26 cellular contexts compared by ENCODE assay signal in the genomic region with DNA sequence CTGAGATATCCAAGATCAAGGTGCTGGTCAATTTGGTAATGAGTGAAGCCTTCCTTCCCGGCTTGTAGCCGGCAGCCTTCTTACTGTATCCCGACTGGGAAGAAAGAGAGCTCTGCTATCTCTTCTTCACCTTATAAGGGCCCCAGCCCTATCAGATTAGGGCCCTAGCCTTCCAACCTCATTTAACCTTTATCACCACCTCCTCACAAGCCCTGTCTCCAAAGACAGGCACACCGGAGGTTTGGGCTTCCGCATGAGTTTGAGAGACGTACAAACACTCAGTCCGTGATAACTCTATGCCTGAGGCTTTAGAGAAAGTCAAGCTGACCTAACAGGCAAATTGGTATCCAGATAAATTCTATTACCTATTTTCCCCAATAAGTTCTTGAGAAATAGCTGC.
DNase-seq lines count a peak whose midpoint lies in the region; ATAC-seq and TF ChIP-seq lines count a peak whose summit lies in the region.
"Had no signal": no experiment of that assay in that cellular context is flagged by ENCODE, and none has a peak within 500 bp of the region (broad histone marks: within the 10 kb centered on the region; RNA-seq: fewer than 3 reads in every experiment).

No MANE protein-coding gene starts in this region.

- no peak for TF ChIP-seq EP300 in stomach (IDR thresholded peaks at IDR 0.05)

- H3K36me3 Mint-ChIP-seq in endodermal cell (ENCODE audit: low read depth): no peaks in the 10 kb centered on the region
- H3K36me3 Mint-ChIP-seq: CD4-positive, CD25-positive, alpha-beta regulatory T cell had no signal

- peaks cover 24% of the 10 kb centered on the region for H3K4me1 Mint-ChIP-seq in endodermal cell

- H3K4me3 Mint-ChIP-seq in endodermal cell: no peak overlapping the region
- H3K4me3 Mint-ChIP-seq: CD4-positive, CD25-positive, alpha-beta regulatory T cell; H9 had no signal

- H3K36me3 ChIP-seq in endodermal cell (ENCODE audit: control insufficient read depth, insufficient read depth, low read length): no peaks in the 10 kb centered on the region
- no peaks in the 10 kb centered on the region for H3K36me3 ChIP-seq in hepatocyte (replicated peaks; ENCODE audit: insufficient read depth, low read depth)
- H3K36me3 ChIP-seq in stomach: no peaks in the 10 kb centered on the region
- H3K36me3 ChIP-seq in A673 (ENCODE audit: insufficient read depth, low read length, poor library complexity, severe bottlenecking): no peaks in the 10 kb centered on the region
- H3K36me3 ChIP-seq: BLaER1, SJCRH30 had no signal

- POLR2A ChIA-PET in A673 (lab: Charles Lee; ENCODE audit: low non-redundant PET): no interaction called here

- H3K4me1 ChIP-seq in endodermal cell (ENCODE audit: control insufficient read depth, insufficient read depth, low read length) (peaks cover 14% of the 10 kb centered on the region), hepatocyte (ENCODE audit: insufficient read depth) (peaks cover 11% of the 10 kb centered on the region), stomach (peaks cover 6 to 19% (median 13%) of the 10 kb centered on the region in 4 donors), A673 (ENCODE audit: insufficient read depth, low read length, poor library complexity, severe bottlenecking) (no peaks in the 10 kb centered on the region)
- H3K4me1 ChIP-seq: SJCRH30 had no signal

- TF ChIP-seq CTCF in endodermal cell (conservative IDR thresholded peaks at IDR 0.05): no peak
- no peak for TF ChIP-seq CTCF in hepatocyte (IDR thresholded peaks at IDR 0.05; ENCODE audit: poor library complexity)
- TF ChIP-seq CTCF in stomach (IDR thresholded peaks at IDR 0.05): no peak
- TF ChIP-seq CTCF in A673 (conservative IDR thresholded peaks at IDR 0.05; ENCODE audit: low read depth, low read length): no peak

- no peak overlapping the region for H2AFZ ChIP-seq in hepatocyte
- H2AFZ ChIP-seq: GM23248 had no signal

- H3K27ac ChIP-seq in endodermal cell (ENCODE audit: low read depth, low read length) (no peak overlapping the region), hepatocyte (no peak overlapping the region), stomach (peak overlapping the region; percentile 3 to 69 (median 37)), A673 (ENCODE audit: low read depth, low read length, poor library complexity, severe bottlenecking) (no peak overlapping the region)
- H3K27ac ChIP-seq: BLaER1, GM23248, SJCRH30 had no signal

- H3K9me2 ChIP-seq in hepatocyte (replicated peaks; ENCODE audit: insufficient read depth): no peaks in the 10 kb centered on the region

- H3K27ac Mint-ChIP-seq in endodermal cell: peak overlapping the region; percentile 80
- H3K27ac Mint-ChIP-seq: CD4-positive, CD25-positive, alpha-beta regulatory T cell; H9 had no signal

- H3K9me3 ChIP-seq in endodermal cell (ENCODE audit: control insufficient read depth, low read length) (no peaks in the 10 kb centered on the region), hepatocyte (ENCODE audit: low read depth) (no peaks in the 10 kb centered on the region), stomach (no peaks in the 10 kb centered on the region), A673 (ENCODE audit: low read depth, low read length, poor library complexity, severe bottlenecking) (no peaks in the 10 kb centered on the region)
- H3K9me3 ChIP-seq: BLaER1, Caco-2, SJCRH30 had no signal

- H3K9ac ChIP-seq in endodermal cell (ENCODE audit: extremely low read depth, low read length, poor library complexity, severe bottlenecking): no peak overlapping the region
- H3K9ac ChIP-seq: BLaER1, GM23248 had no signal

- H3K27me3 ChIP-seq in endodermal cell (ENCODE audit: control insufficient read depth, insufficient read depth, low read length, poor library complexity, severe bottlenecking) (no peaks in the 10 kb centered on the region), hepatocyte (no peaks in the 10 kb centered on the region), stomach (no peaks in the 10 kb centered on the region), A673 (replicated peaks; ENCODE audit: insufficient read depth, low read depth, low read length, poor library complexity) (no peaks in the 10 kb centered on the region)
- H3K27me3 ChIP-seq: BLaER1, SJCRH30 had no signal

- H4K20me1 ChIP-seq in hepatocyte (ENCODE audit: insufficient read depth, poor library complexity, severe bottlenecking): no peaks in the 10 kb centered on the region
- H4K20me1 ChIP-seq: BLaER1 had no signal

- BruUV-seq in A673 (replicated peaks; lab: Mats Ljungman, UMichigan): no TSS peak

- no peak for TF ChIP-seq POLR2A in stomach (IDR thresholded peaks at IDR 0.05)

- H3K79me2 ChIP-seq in hepatocyte: peaks cover 3% of the 10 kb centered on the region

- peak; percentile 60 for DNase-seq in CMK (ENCODE audit: low read depth)
- DNase-seq in endodermal cell: peak; percentile 43
- no peak for DNase-seq in hepatocyte (ENCODE audit: low spot score)
- DNase-seq in stomach: no peak
- DNase-seq in A673 (ENCODE audit: low spot score): no peak
- DNase-seq in cortex of kidney (lab: John Stamatoyannopoulos, UW): no peak
- DNase-seq: Caco-2; CD4-positive, CD25-positive, alpha-beta regulatory T cell; GM23248; H9; Kasumi-1; MV-4-11; NCI-H1105; NCI-H146; NCI-H1930; NCI-H2107; NCI-H446 treated with DMSO at 0.1 percent for 48 hours; NCI-H526; NCI-H82; NK-92 treated with Interleukin-12 subunit alpha and Interleukin-12 subunit beta, amount 100 ng/mL, for 24 hours; PC-3; SJCRH30 had no signal

- intact Hi-C loops in stomach (cut with DNase I; ENCODE audit: low total_unique reads) (no loop called here), A673 (cut with micrococcal nuclease; ENCODE audit: unreplicated experiment) (no loop called here)

- WGBS in endodermal cell (ENCODE audit: insufficient coverage in 1 of 2, insufficient read length in 1 of 2), 2 experiments: 80 to 86% methylated on average over 6 to 7 of the region's 7 CpGs
- 40% methylated on average over 7 of the region's 7 CpGs for WGBS in hepatocyte (ENCODE audit: low lambda C conversion rate, missing lambda C conversion rate)
- WGBS in stomach, 5 donors: 45 to 66% (median 56%) methylated on average over 7 of the region's 7 CpGs

- peaks cover 7% of the 10 kb centered on the region for H3K27me3 Mint-ChIP-seq in endodermal cell (ENCODE audit: insufficient read depth)

- H3K9me3 Mint-ChIP-seq in endodermal cell: no peaks in the 10 kb centered on the region
- H3K9me3 Mint-ChIP-seq: H9 had no signal

- H3K4me3 ChIP-seq in endodermal cell (ENCODE audit: low read length) (no peak overlapping the region), hepatocyte (no peak overlapping the region), stomach (no peak overlapping the region), A673 (ENCODE audit: low read depth, low read length, poor library complexity, severe bottlenecking) (no peak overlapping the region)
- H3K4me3 ChIP-seq: BLaER1, GM23248, SJCRH30 had no signal

- peak overlapping the region; percentile 13 for H3K4me2 ChIP-seq in hepatocyte
- H3K4me2 ChIP-seq: BLaER1 had no signal

- CTCF ChIA-PET in A673 (lab: Charles Lee): no interaction called here

- no peak for ATAC-seq in HG03139 (IDR thresholded peaks at IDR 0.05; ENCODE audit: unreplicated experiment)
- ATAC-seq: HepG2, PC-3, Right ventricle myocardium inferior had no signal

Comparison
In these comparisons a context has a peak if more than half of its experiments do, and no peak if none do; other contexts are left out.
1. DNase-seq: peak in CMK (single experiment) and endodermal cell (single experiment); none in hepatocyte (single experiment), stomach (single experiment), A673 (single experiment) and cortex of kidney (single experiment).
2. H3K27ac ChIP-seq: peak in stomach (5 of 5); none in endodermal cell (single experiment), hepatocyte (single experiment) and A673 (single experiment).